ENCODE assay signal across 15 cellular contexts in the genomic region with DNA sequence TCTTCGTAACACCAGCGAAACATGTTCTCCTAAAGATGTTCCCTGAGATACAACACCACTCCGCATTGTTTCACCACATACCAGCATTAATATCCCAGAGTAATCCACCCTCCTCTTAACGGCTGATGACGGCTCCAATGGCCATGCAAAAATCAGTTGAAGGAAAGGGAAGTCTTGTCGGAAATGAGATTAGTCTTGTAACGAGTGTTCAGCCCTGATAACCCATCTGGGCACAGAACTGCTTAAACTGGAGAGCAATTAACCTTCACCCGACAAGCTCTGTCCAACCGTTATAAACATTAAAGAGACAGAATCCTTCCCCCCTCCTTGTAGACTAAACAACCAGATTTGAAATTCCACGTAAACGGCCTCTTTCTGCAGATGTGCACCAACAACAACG. TPM values are rescaled to one million over a fixed set of nuclear protein-coding genes. Genes with fewer than 3 reads are reported as not detected.
DNase-seq lines count a peak whose midpoint lies in the region; ATAC-seq and TF ChIP-seq lines count a peak whose summit lies in the region.
"Had no signal": no experiment of that assay in that cellular context is flagged by ENCODE, and none has a peak within 500 bp of the region (broad histone marks: within the 10 kb centered on the region; RNA-seq: fewer than 3 reads in every experiment).

No MANE protein-coding gene starts in this region.

- POLR2A ChIA-PET in OCI-LY7 (lab: Charles Lee): no interaction called here

- TF ChIP-seq POLR2A in breast epithelium (IDR thresholded peaks at IDR 0.05) (no peak), erythroblast (IDR thresholded peaks at IDR 0.05; ENCODE audit: low read length) (no peak), uterus (IDR thresholded peaks at IDR 0.05) (no peak)

- H3K4me2 ChIP-seq in mammary epithelial cell (ENCODE audit: insufficient read depth, low read depth, low read length) (no peak overlapping the region), OCI-LY7 (ENCODE audit: low read length) (no peak overlapping the region)

- WGBS in mammary epithelial cell (ENCODE audit: low coverage, missing lambda C conversion rate): 90% methylated on average over 12 of the region's 12 CpGs

- H3K27ac ChIP-seq in breast epithelium (peak overlapping the region; percentile 30 to 58), mammary epithelial cell (ENCODE audit: insufficient read depth, low read depth, low read length) (no peak overlapping the region), uterus (peak overlapping the region; percentile 42 to 65), OCI-LY7 (ENCODE audit: low read depth, low read length, poor library complexity, severe bottlenecking) (no peak overlapping the region)

- dilution Hi-C loops in mammary epithelial cell (cut with HindIII; ENCODE audit: low sequenced_read_pairs): no loop called here

- no peaks in the 10 kb centered on the region for H3K9me3 ChIP-seq in breast epithelium
- H3K9me3 ChIP-seq in mammary epithelial cell (replicated peaks; ENCODE audit: insufficient read depth, low read length): no peaks in the 10 kb centered on the region
- no peaks in the 10 kb centered on the region for H3K9me3 ChIP-seq in mucosa of descending colon
- H3K9me3 ChIP-seq in uterus: no peaks in the 10 kb centered on the region
- no peaks in the 10 kb centered on the region for H3K9me3 ChIP-seq in OCI-LY7 (ENCODE audit: low read length)
- H3K9me3 ChIP-seq: testis had no signal

- no peak for DNase-seq in breast epithelium (ENCODE audit: low spot score in 2 of 2)
- no peak for DNase-seq in mammary epithelial cell
- peak; percentile 48 to 79 for DNase-seq in erythroblast (lab: John Stamatoyannopoulos, UW)
- DNase-seq in mucosa of descending colon: no peak
- DNase-seq in uterus: peak in 1 of 2 donors; percentile 43
- DNase-seq in OCI-LY7 (ENCODE audit: low spot score): no peak
- DNase-seq in activated CD4-positive, alpha-beta T cell treated with anti-CD3 and anti-CD28 coated beads, Interleukin-2, amount 50 U/mL, for 4 hours: no peak
- DNase-seq: 8988T, cortex of kidney, NCI-H1694 treated with DMSO at 0.1 percent for 48 hours, testis had no signal

- intact Hi-C loops in breast epithelium (cut with DNase I; ENCODE audit: low total_unique reads) (no loop called here), mammary epithelial cell (cut with micrococcal nuclease) (no loop called here), mucosa of descending colon (cut with DNase I, micrococcal nuclease) (no loop called here), uterus (cut with DNase I; ENCODE audit: low total_unique reads) (no loop called here), OCI-LY7 (cut with micrococcal nuclease; ENCODE audit: unreplicated experiment) (no loop called here)

- no peaks in the 10 kb centered on the region for H4K20me1 ChIP-seq in mammary epithelial cell (ENCODE audit: insufficient read depth, low read length)
- no peaks in the 10 kb centered on the region for H4K20me1 ChIP-seq in OCI-LY7 (ENCODE audit: insufficient read depth, low read length)

- in situ Hi-C loops in mammary epithelial cell (cut with MboI; ENCODE audit: low sequenced_read_pairs in 2 of 2): no loop called here

- H3K36me3 ChIP-seq in breast epithelium (no peaks in the 10 kb centered on the region), mammary epithelial cell (ENCODE audit: insufficient read depth, low read length) (no peaks in the 10 kb centered on the region), mucosa of descending colon (ENCODE audit: low read depth) (no peaks in the 10 kb centered on the region), uterus (no peaks in the 10 kb centered on the region), OCI-LY7 (ENCODE audit: insufficient read depth, low read length) (no peaks in the 10 kb centered on the region)

- H3K27me3 ChIP-seq in breast epithelium: peaks cover 0 to 8% of the 10 kb centered on the region in 2 donors
- no peaks in the 10 kb centered on the region for H3K27me3 ChIP-seq in mammary epithelial cell (ENCODE audit: insufficient read depth, low read length)
- no peaks in the 10 kb centered on the region for H3K27me3 ChIP-seq in uterus
- H3K27me3 ChIP-seq: testis had no signal

- no peak overlapping the region for H3K9ac ChIP-seq in mammary epithelial cell (ENCODE audit: insufficient read depth, low read length)

- BruUV-seq in mammary epithelial cell (replicated peaks; lab: Mats Ljungman, UMichigan): no TSS peak
- BruUV-seq in OCI-LY7 (replicated peaks; lab: Mats Ljungman, UMichigan): no TSS peak

- no peaks in the 10 kb centered on the region for H3K79me2 ChIP-seq in mammary epithelial cell (ENCODE audit: insufficient read depth, low read length)
- H3K79me2 ChIP-seq in OCI-LY7 (ENCODE audit: insufficient read depth, low read depth, low read length): no peaks in the 10 kb centered on the region

- no peak for TF ChIP-seq CTCF in breast epithelium (IDR thresholded peaks at IDR 0.05)
- no peak for TF ChIP-seq CTCF in mammary epithelial cell (conservative IDR thresholded peaks at IDR 0.05 in 1 of 2, IDR thresholded peaks at IDR 0.05 in 1 of 2; ENCODE audit: extremely low read depth in 1 of 2, insufficient read depth in 1 of 2, low read depth in 1 of 2, low read length in 2 of 2)
- TF ChIP-seq CTCF in mucosa of descending colon (IDR thresholded peaks at IDR 0.05): no peak
- TF ChIP-seq CTCF in uterus (IDR thresholded peaks at IDR 0.05): no peak
- no peak for TF ChIP-seq CTCF in OCI-LY7 (conservative IDR thresholded peaks at IDR 0.05; ENCODE audit: low read length)

- H3K4me1 ChIP-seq in breast epithelium: no peaks in the 10 kb centered on the region
- peaks cover 48% of the 10 kb centered on the region for H3K4me1 ChIP-seq in mammary epithelial cell (ENCODE audit: insufficient read depth, low read length)
- H3K4me1 ChIP-seq in mucosa of descending colon (ENCODE audit: low read depth): no peaks in the 10 kb centered on the region
- no peaks in the 10 kb centered on the region for H3K4me1 ChIP-seq in uterus
- H3K4me1 ChIP-seq in OCI-LY7 (ENCODE audit: insufficient read depth, low read length, poor library complexity, severe bottlenecking): no peaks in the 10 kb centered on the region
- H3K4me1 ChIP-seq: testis had no signal

- H2AFZ ChIP-seq in mammary epithelial cell (ENCODE audit: low read depth, low read length) (no peak overlapping the region), OCI-LY7 (ENCODE audit: low read length) (no peak overlapping the region)

- no peak overlapping the region for H3K4me3 ChIP-seq in breast epithelium
- H3K4me3 ChIP-seq in mammary epithelial cell (replicated peaks in 1 of 3; ENCODE audit: insufficient read depth in 1 of 3, low read depth in 2 of 3, low read length in 3 of 3): no peak overlapping the region
- no peak overlapping the region for H3K4me3 ChIP-seq in mucosa of descending colon
- no peak overlapping the region for H3K4me3 ChIP-seq in uterus
- no peak overlapping the region for H3K4me3 ChIP-seq in OCI-LY7 (ENCODE audit: low read depth, low read length, poor library complexity, severe bottlenecking)
- H3K4me3 ChIP-seq: testis had no signal

- no peaks in the 10 kb centered on the region for H3K9me2 ChIP-seq in OCI-LY7 (ENCODE audit: insufficient read depth, low read length)

- CTCF ChIA-PET in mammary epithelial cell (lab: Charles Lee; ENCODE audit: low non-redundant PET) (no interaction called here), OCI-LY7 (lab: Charles Lee; ENCODE audit: unreplicated experiment) (no interaction called here)

- peak; percentile 48 for ATAC-seq in mucosa of descending colon
- no peak for ATAC-seq in GM19328 (IDR thresholded peaks at IDR 0.05; ENCODE audit: unreplicated experiment)

RNA-seq across cellular contexts. Expression of a gene that starts 21.9 kb away (rescaled TPM):
- total RNA-seq in breast epithelium (10 to 100 TPM; 12.2 to 21.0 (median 14.0) TPM), mammary epithelial cell (under 1 TPM; 0.12 to 0.83 TPM), mucosa of descending colon (1 to 10 TPM; 4.0 to 8.4 (median 4.3) TPM), uterus (10 to 100 TPM; 10.4 to 78.6 (median 31.1) TPM), OCI-LY7 (2022) (not detected in 2 replicates)
- polyA plus RNA-seq in mammary epithelial cell: 0.26 TPM
- not detected for polyA minus RNA-seq in mammary epithelial cell
- not detected in 2 replicates for total RNA-seq in OCI-LY7 (2014; rRNA removed; shearing (Covaris generic))
- total RNA-seq: HT1080; progenitor cell of endocrine pancreas; T-helper 1 cell treated with Interleukin-12 subunit alpha and Interleukin-12 subunit beta and Interleukin-4 antibody, amounts not matched to agents 30 ng/mL and 1 ng/mL, for 36 hours had no signal

Comparison
In these comparisons a context has a peak if more than half of its experiments do, and no peak if none do; other contexts are left out.
1. H3K27ac ChIP-seq: peak in breast epithelium (2 of 2) and uterus (2 of 2); none in mammary epithelial cell (single experiment) and OCI-LY7 (single experiment).
2. DNase-seq: peak in erythroblast (2 of 2); none in breast epithelium (0 of 2), mammary epithelial cell (single experiment), mucosa of descending colon (0 of 3), OCI-LY7 (single experiment) and activated CD4-positive, alpha-beta T cell treated with anti-CD3 and anti-CD28 coated beads, Interleukin-2, amount 50 U/mL, for 4 hours (0 of 2).